In the genomic region with DNA sequence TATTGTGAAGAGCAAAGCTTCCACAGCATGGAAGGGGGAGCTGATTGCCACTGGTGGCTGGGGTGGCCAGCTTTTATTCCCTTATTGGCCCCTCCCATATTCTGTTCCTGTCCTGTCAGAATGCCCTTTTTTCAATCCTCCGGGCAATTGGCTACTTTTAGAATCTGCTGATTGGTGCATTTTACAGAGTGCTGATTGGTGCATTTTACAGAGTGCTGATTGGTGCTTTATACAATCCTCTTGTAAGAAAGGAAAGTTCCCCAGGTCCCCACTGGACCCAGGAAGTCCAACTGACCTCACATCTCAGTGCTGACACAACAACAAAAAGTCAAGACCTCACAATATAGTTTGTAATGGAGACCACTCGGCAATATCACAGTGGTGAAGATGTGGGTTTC, we compare ENCODE assay signal across 29 cellular contexts.
"Had no signal": no experiment of that assay in that cellular context is flagged by ENCODE, and none has a peak within 500 bp of the region (broad histone marks: within the 10 kb centered on the region; RNA-seq: fewer than 3 reads in every experiment).

No MANE protein-coding gene starts in this region.

- H3K4me3 ChIP-seq: ascending aorta, cardiac muscle cell, colonic mucosa had no signal

- H3K27ac ChIP-seq: ascending aorta, cardiac muscle cell, colonic mucosa, VCaP had no signal

- ATAC-seq: activated CD8-positive, alpha-beta T cell treated with anti-CD3 and anti-CD28 coated beads for 36 hours; activated naive CD8-positive, alpha-beta T cell treated with anti-CD3 and anti-CD28 coated beads, Interleukin-2, amount 50 U/mL, for 24 hours; T-helper 17 cell had no signal

- H3K27me3 ChIP-seq: ascending aorta, cardiac muscle cell, colonic mucosa had no signal

- H3K9me3 ChIP-seq: ascending aorta, colonic mucosa had no signal

- H3K36me3 ChIP-seq: ascending aorta, cardiac muscle cell, colonic mucosa had no signal

- DNase-seq: activated B cell treated with CpG ODN at 0.5 μM for 24 hours; activated CD4-positive, alpha-beta memory T cell treated with anti-CD3 and anti-CD28 coated beads for 36 hours; activated CD4-positive, alpha-beta T cell treated with anti-CD3 and anti-CD28 coated beads for 4 hours; activated CD4-positive, alpha-beta T cell treated with anti-CD3 and anti-CD28 coated beads, Interleukin-2, amount 10 ng/mL, durations not matched to agents 24 days and 14 days; activated CD4-positive, alpha-beta T cell treated with anti-CD3 and anti-CD28 coated beads, Interleukin-2, amount 50 U/mL, for 1 hour; activated CD4-positive, alpha-beta T cell treated with anti-CD3 and anti-CD28 coated beads, Interleukin-2, amount 50 U/mL, for 4 hours; activated CD4-positive, CD25-positive, alpha-beta regulatory T cell treated with anti-CD3 and anti-CD28 coated beads, Interleukin-2, amount 50 U/mL, for 72 hours; activated CD8-positive, alpha-beta memory T cell treated with anti-CD3 and anti-CD28 coated beads, Interleukin-2, amount 50 U/mL, for 4 hours; activated CD8-positive, alpha-beta T cell treated with anti-CD3 and anti-CD28 coated beads for 36 hours; activated effector memory CD4-positive, alpha-beta T cell treated with Interleukin-2 at 50 U/mL for 16 hours; activated gamma-delta T cell; activated naive CD4-positive, alpha-beta T cell treated with anti-CD3 and anti-CD28 coated beads, Interleukin-2, amount 10 ng/mL, durations not matched to agents 7 days and 5 days; activated naive CD4-positive, alpha-beta T cell treated with Interleukin-2 at 50 U/mL for 16 hours; activated naive CD8-positive, alpha-beta T cell treated with anti-CD3 and anti-CD28 coated beads, Interleukin-2, amount 10 ng/mL, durations not matched to agents 7 days and 5 days; activated naive CD8-positive, alpha-beta T cell treated with anti-CD3 and anti-CD28 coated beads, Interleukin-2, amount 50 U/mL, for 24 hours; activated T-cell treated with anti-CD3 and anti-CD28 coated beads, Interleukin-2, amount 50 U/mL, for 24 hours; activated T-cell treated with anti-CD3 and anti-CD28 coated beads, Interleukin-2, amount 50 U/mL, for 48 hours; amygdala; anterior cingulate cortex; caudate nucleus; cerebellar nuclear complex; colonic mucosa; T-helper 17 cell; T-helper 9 cell had no signal

- FAIRE-seq: bronchial epithelial cell, TTC549 had no signal

- H3K4me1 ChIP-seq: ascending aorta, colonic mucosa had no signal
